In the genomic region with DNA sequence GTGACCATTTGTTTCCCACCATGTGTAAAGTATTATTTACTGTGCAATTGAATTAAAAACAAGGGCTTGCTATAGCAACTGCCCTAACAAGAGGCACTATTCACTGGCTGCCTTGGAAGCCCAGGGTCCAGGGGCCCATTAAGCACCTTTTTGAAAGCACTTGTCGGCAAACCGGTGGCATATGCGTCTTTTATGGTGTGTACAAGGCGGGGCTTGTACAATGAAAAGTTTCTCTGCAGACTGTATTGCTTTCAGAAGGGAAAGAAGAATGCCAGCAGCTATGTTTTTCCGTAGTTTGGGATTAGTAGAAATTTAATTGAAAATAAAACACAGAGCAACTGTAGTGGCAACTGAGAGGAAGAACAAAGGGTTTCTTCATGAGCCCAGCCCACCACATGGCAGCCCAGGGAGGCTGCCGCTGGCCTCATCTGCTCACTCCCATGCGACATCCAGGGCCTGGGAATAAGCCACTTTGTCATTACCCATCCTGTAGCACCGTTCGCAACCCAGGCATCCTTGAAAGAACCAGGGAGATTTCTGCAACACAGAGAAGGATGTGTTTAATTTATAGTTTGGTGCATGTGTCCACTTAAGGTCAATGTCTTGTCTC, we compare ENCODE assay signal across 13 cellular contexts.
DNase-seq lines count a peak whose midpoint lies in the region; ATAC-seq, FAIRE-seq and TF ChIP-seq lines count a peak whose summit lies in the region.
"Had no signal": no experiment of that assay in that cellular context is flagged by ENCODE, and none has a peak within 500 bp of the region (broad histone marks: within the 10 kb centered on the region; RNA-seq: fewer than 3 reads in every experiment).

No MANE protein-coding gene starts in this region.

- peak; percentile 62 for ATAC-seq in left colon
- ATAC-seq in psoas muscle = no peak
- no peak for ATAC-seq in GM19023 (IDR thresholded peaks at IDR 0.05; ENCODE audit: unreplicated experiment)
- ATAC-seq: right lobe of liver had no signal

- intact Hi-C loops in left colon (cut with DNase I, micrococcal nuclease) (no loop called here), psoas muscle (cut with DNase I) (no loop called here)

- 56 to 78% (median 64%) methylated on average over 9 of the region's 9 CpGs for WGBS in psoas muscle, 3 donors

- no peaks in the 10 kb centered on the region for H3K4me1 ChIP-seq in psoas muscle
- H3K4me1 ChIP-seq: right lobe of liver, upper lobe of left lung had no signal

- no peak for TF ChIP-seq CTCF in psoas muscle (IDR thresholded peaks at IDR 0.05)

- no peak overlapping the region for H3K4me3 ChIP-seq in psoas muscle
- H3K4me3 ChIP-seq: right lobe of liver, upper lobe of left lung had no signal

- FAIRE-seq in RCC 7860 (lab: Jason Lieb, UNC) = no peak
- FAIRE-seq: G401.6, HTR-8/SVneo had no signal

- H3K27ac ChIP-seq in psoas muscle = no peak overlapping the region
- H3K27ac ChIP-seq: right lobe of liver, upper lobe of left lung had no signal

- no peaks in the 10 kb centered on the region for H3K9me3 ChIP-seq in psoas muscle
- H3K9me3 ChIP-seq: right lobe of liver, upper lobe of left lung had no signal

- peak; percentile 64 to 75 for DNase-seq in NCI-H187 (lab: John Stamatoyannopoulos, UW)
- DNase-seq in NCI-H748 treated with DMSO at 0.1 percent for 48 hours (lab: John Stamatoyannopoulos, UW) = peak; percentile 96
- DNase-seq in left colon = no peak
- DNase-seq in superior temporal gyrus (ENCODE audit: extremely low spot score) = peak; percentile 69
- DNase-seq in psoas muscle = no peak
- no peak for DNase-seq in RCC 7860 (ENCODE audit: low spot score)
- DNase-seq: CD4-positive, alpha-beta memory T cell; NCI-H526; right lobe of liver had no signal

- H3K36me3 ChIP-seq in psoas muscle (ENCODE audit: insufficient read depth in 1 of 2, low read depth in 1 of 2) = no peaks in the 10 kb centered on the region
- H3K36me3 ChIP-seq: right lobe of liver, upper lobe of left lung had no signal

- H3K27me3 ChIP-seq in psoas muscle (ENCODE audit: insufficient read depth in 3 of 3, low read length in 2 of 3) = peaks cover 0 to 2% (median 0%) of the 10 kb centered on the region in 3 donors
- H3K27me3 ChIP-seq: right lobe of liver, upper lobe of left lung had no signal

Comparison
In these comparisons a context has a peak if more than half of its experiments do, and no peak if none do; other contexts are left out.
1. DNase-seq: peak in NCI-H187 (2 of 2), NCI-H748 treated with DMSO at 0.1 percent for 48 hours (single experiment) and superior temporal gyrus (single experiment); none in left colon (0 of 2), psoas muscle (0 of 2) and RCC 7860 (single experiment).